In the genomic region with DNA sequence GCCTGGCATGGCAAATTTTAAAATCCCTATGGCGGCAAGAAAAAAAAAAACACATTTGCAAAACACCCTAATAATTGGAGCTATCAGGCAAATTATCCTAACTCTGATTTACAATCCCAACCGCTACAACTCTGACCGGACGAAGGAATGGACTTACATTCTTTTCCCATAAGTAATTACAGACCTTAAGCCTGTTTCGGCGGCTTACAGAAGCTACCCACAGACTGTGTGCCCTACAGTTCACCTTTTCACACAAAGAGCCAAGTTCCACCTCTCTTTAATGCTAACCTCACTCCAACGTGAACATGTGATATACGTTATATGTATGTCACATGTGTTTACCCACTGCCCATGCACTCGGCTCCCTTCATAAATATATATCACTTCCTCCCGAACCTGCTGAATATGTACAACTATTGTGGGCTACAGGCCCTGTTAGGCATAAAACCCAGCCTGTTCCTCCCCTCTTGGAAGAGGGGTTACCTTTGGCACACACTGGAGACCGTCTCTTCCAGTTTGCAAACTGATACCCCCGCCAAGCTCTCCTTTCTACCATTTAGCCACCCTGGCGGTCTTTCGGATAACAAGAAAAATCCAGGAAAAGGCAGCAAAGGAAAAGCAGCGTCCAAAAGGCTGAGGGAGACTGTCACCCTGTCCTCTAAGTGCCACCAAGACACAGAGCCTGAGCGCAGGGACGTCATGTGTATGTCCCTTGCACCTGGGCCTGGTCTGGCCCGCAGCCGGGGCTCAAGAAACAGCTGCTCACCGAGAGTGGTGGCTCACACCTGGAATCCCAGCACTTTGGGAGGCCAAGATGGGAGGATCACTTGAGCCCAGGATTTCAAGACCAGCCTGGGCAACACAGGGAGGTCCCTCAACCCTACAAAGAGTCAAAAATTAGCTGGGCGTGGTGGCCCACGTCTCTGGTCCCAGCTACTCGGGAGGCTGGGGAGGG, we compare ENCODE assay signal across 9 cellular contexts. TPM values are rescaled to one million over a fixed set of nuclear protein-coding genes. Genes with fewer than 3 reads are reported as not detected.
DNase-seq lines count a peak whose midpoint lies in the region; ATAC-seq, FAIRE-seq and TF ChIP-seq lines count a peak whose summit lies in the region.
"Had no signal": no experiment of that assay in that cellular context is flagged by ENCODE, and none has a peak within 500 bp of the region (broad histone marks: within the 10 kb centered on the region; RNA-seq: fewer than 3 reads in every experiment).

No MANE protein-coding gene starts in this region.

- peaks cover 3 to 16% (median 11%) of the 10 kb centered on the region in 4 experiments; a peak in 6 of 7 replicates for H3K4me1 ChIP-seq in H1 (replicated peaks in 1 of 4; ENCODE audit: control insufficient read depth in 3 of 4, insufficient read depth in 4 of 4, low read length in 3 of 4)
- peaks cover 3 to 6% of the 10 kb centered on the region in 2 donors for H3K4me1 ChIP-seq in gastrocnemius medialis

- H3K4me2 ChIP-seq in H1 (ENCODE audit: insufficient read depth in 1 of 2, low read depth in 2 of 2, low read length in 2 of 2) = no peak overlapping the region

- no peak overlapping the region for H3K27ac ChIP-seq in H1 (ENCODE audit: low read depth, low read length)
- no peak overlapping the region for H3K27ac ChIP-seq in gastrocnemius medialis

- H3K36me3 Mint-ChIP-seq in activated T-cell treated with anti-CD3 and anti-CD28 coated beads, Interleukin-2, amount 50 U/mL, for 4 hours (ENCODE audit: insufficient read depth) = no peaks in the 10 kb centered on the region
- no peaks in the 10 kb centered on the region for H3K36me3 Mint-ChIP-seq in T-helper 17 cell (ENCODE audit: low read depth)
- no peaks in the 10 kb centered on the region for H3K36me3 Mint-ChIP-seq in stimulated activated memory B cell treated with anti-CD40 and anti-IgM and Interleukin-4, amounts not matched to agents 10 μg/mL and 1 μg/mL and 100 μg/mL, for 72 hours

- H3K27me3 ChIP-seq in H1 (replicated peaks in 1 of 4; ENCODE audit: control insufficient read depth in 3 of 4, extremely low read depth in 1 of 4, insufficient read depth in 3 of 4, low read length in 3 of 4) (no peaks in the 10 kb centered on the region; a peak in 1 of 7 replicates), gastrocnemius medialis (no peaks in the 10 kb centered on the region)

- TF ChIP-seq POLR2A in H1 (IDR thresholded peaks at IDR 0.05; ENCODE audit: control extremely low read depth in 1 of 2, low read depth in 2 of 2, low read length in 2 of 2) = no peak
- no peak for TF ChIP-seq POLR2A in gastrocnemius medialis (IDR thresholded peaks at IDR 0.05)

- H3K9me3 Mint-ChIP-seq in activated T-cell treated with anti-CD3 and anti-CD28 coated beads, Interleukin-2, amount 50 U/mL, for 4 hours = no peaks in the 10 kb centered on the region
- H3K9me3 Mint-ChIP-seq in stimulated activated memory B cell treated with anti-CD40 and anti-IgM and Interleukin-4, amounts not matched to agents 10 μg/mL and 1 μg/mL and 100 μg/mL, for 72 hours = no peaks in the 10 kb centered on the region

- DNase-seq in activated T-cell treated with anti-CD3 and anti-CD28 coated beads, Interleukin-2, amount 50 U/mL, for 4 hours = no peak
- no peak for DNase-seq in activated T-cell treated with anti-CD3 and anti-CD28 coated beads, Interleukin-2, amount 50 U/mL, for 1 hour
- DNase-seq in T-helper 17 cell = no peak
- DNase-seq in H1 (ENCODE audit: low read depth in 1 of 2, low spot score in 2 of 2) = no peak
- no peak for DNase-seq in gastrocnemius medialis
- DNase-seq in SHP77 treated with DMSO at 0.1 percent for 48 hours (lab: John Stamatoyannopoulos, UW) = no peak
- DNase-seq: NCI-H2081 treated with DMSO at 0.1 percent for 48 hours had no signal

- CTCF ChIA-PET in H1 (lab: Charles Lee; ENCODE audit: partially characterized antibody) = interaction anchor here (0.7 to 9.7 kb wide), 12 partner anchors 7 to 458 kb away, joined by 3 to 64 read pairs (median 8); no protein-coding TSS in a partner anchor

- TF ChIP-seq RAD21 in H1 (IDR thresholded peaks at IDR 0.05 in 1 of 2, conservative IDR thresholded peaks at IDR 0.05 in 1 of 2; ENCODE audit: low read depth in 2 of 2, low read length in 2 of 2) = no peak

- in situ Hi-C loops in gastrocnemius medialis (cut with MboI; ENCODE audit: low sequenced_read_pairs in 4 of 4) = loop anchor here (5.0 to 25.0 kb wide), 6 partner anchors 109 to 474 kb away; no protein-coding TSS in a partner anchor

- no peak overlapping the region for H4K8ac ChIP-seq in H1 (ENCODE audit: extremely low read depth, insufficient read depth, low read length)

- no peak for ATAC-seq in activated T-cell treated with anti-CD3 and anti-CD28 coated beads, Interleukin-2, amount 50 U/mL, for 4 hours
- ATAC-seq in T-helper 17 cell (no peak), gastrocnemius medialis (no peak), HG02571 (IDR thresholded peaks at IDR 0.05; ENCODE audit: unreplicated experiment) (no peak)
- ATAC-seq in stimulated activated memory B cell treated with anti-CD40 and anti-IgM and Interleukin-4, amounts not matched to agents 10 μg/mL and 1 μg/mL and 100 μg/mL, for 72 hours = no peak

- no peak for TF ChIP-seq EP300 in H1 (IDR thresholded peaks at IDR 0.05; ENCODE audit: borderline replicate concordance in 1 of 2, low read depth in 2 of 2, low read length in 2 of 2)

- H3K23me2 ChIP-seq in H1 (ENCODE audit: low read depth, low read length) = no peaks in the 10 kb centered on the region

- H3K18ac ChIP-seq in H1 (ENCODE audit: extremely low read depth, low read length) = no peak overlapping the region; the same call in 1 of the 2 replicates

- peak overlapping the region; percentile 97 for H3K27ac Mint-ChIP-seq in T-helper 17 cell
- H3K27ac Mint-ChIP-seq in stimulated activated memory B cell treated with anti-CD40 and anti-IgM and Interleukin-4, amounts not matched to agents 10 μg/mL and 1 μg/mL and 100 μg/mL, for 72 hours = peak overlapping the region; percentile 94

- no peak overlapping the region for H3K9ac ChIP-seq in H1 (replicated peaks in 1 of 4; ENCODE audit: extremely low read depth in 1 of 4, low read depth in 3 of 4, low read length in 3 of 4)

- H3K27me3 Mint-ChIP-seq in activated T-cell treated with anti-CD3 and anti-CD28 coated beads, Interleukin-2, amount 50 U/mL, for 4 hours (ENCODE audit: low read depth) = no peaks in the 10 kb centered on the region
- H3K27me3 Mint-ChIP-seq in T-helper 17 cell = no peaks in the 10 kb centered on the region
- H3K27me3 Mint-ChIP-seq in stimulated activated memory B cell treated with anti-CD40 and anti-IgM and Interleukin-4, amounts not matched to agents 10 μg/mL and 1 μg/mL and 100 μg/mL, for 72 hours = no peaks in the 10 kb centered on the region

- 83% methylated on average over 23 of the region's 23 CpGs; no CpG with 5 or more reads in 1 of the 2 experiments for WGBS in H1 (ENCODE audit: extremely low coverage in 1 of 2, insufficient coverage in 1 of 2, insufficient read length in 1 of 2, insufficient replicate concordance in 2 of 2, low coverage in 1 of 2, low lambda C conversion rate in 2 of 2, missing lambda C conversion rate in 1 of 2), 2 experiments

- 0 out of 2 replicates have a peak overlapping the region, but pooled peaks have one; percentile 75 for H2BK20ac ChIP-seq in H1 (ENCODE audit: low read length)

- no peak overlapping the region for H2AFZ ChIP-seq in H1 (ENCODE audit: low read length)

- H2BK5ac ChIP-seq in H1 (ENCODE audit: low read depth, low read length) = no peak overlapping the region

- intact Hi-C loops in gastrocnemius medialis (cut with DNase I; ENCODE audit: low total_unique reads) = loop anchor here (2.0 kb wide), 1 partner anchor 225 kb away; no protein-coding TSS in a partner anchor

- no peak overlapping the region for H4K5ac ChIP-seq in H1 (ENCODE audit: insufficient read length, low read depth, low read length)

- FAIRE-seq in H1 (lab: Jason Lieb, UNC) = no peak

- no peak overlapping the region for H3K4me3 ChIP-seq in H1 (ENCODE audit: extremely low read depth in 1 of 4, insufficient read depth in 2 of 4, low read depth in 3 of 4, low read length in 4 of 4)
- H3K4me3 ChIP-seq in gastrocnemius medialis = no peak overlapping the region

- H3K14ac ChIP-seq in H1 (ENCODE audit: insufficient read length) = no peak overlapping the region

- H3K56ac ChIP-seq in H1 (replicated peaks; ENCODE audit: insufficient read length, low read depth, low read length) = no peak overlapping the region

- H3K79me2 ChIP-seq in H1 (ENCODE audit: control insufficient read depth in 1 of 2, insufficient read depth in 2 of 2, low read length in 2 of 2) = no peaks in the 10 kb centered on the region

- TF ChIP-seq CTCF in H1 (IDR thresholded peaks at IDR 0.05; ENCODE audit: control extremely low read depth in 1 of 3, insufficient read depth in 1 of 3, low read depth in 1 of 3, low read length in 3 of 3) = no peak
- no peak for TF ChIP-seq CTCF in gastrocnemius medialis (IDR thresholded peaks at IDR 0.05 in 4 of 5, conservative IDR thresholded peaks at IDR 0.05 in 1 of 5)

- H2BK120ac ChIP-seq in H1 (replicated peaks; ENCODE audit: low read depth, low read length) = no peak overlapping the region

- peak overlapping the region; percentile 24 for H3K4me3 Mint-ChIP-seq in activated T-cell treated with anti-CD3 and anti-CD28 coated beads, Interleukin-2, amount 50 U/mL, for 4 hours
- H3K4me3 Mint-ChIP-seq in T-helper 17 cell = peak overlapping the region; percentile 80
- no peak overlapping the region for H3K4me3 Mint-ChIP-seq in stimulated activated memory B cell treated with anti-CD40 and anti-IgM and Interleukin-4, amounts not matched to agents 10 μg/mL and 1 μg/mL and 100 μg/mL, for 72 hours

- H2BK15ac ChIP-seq in H1 (ENCODE audit: low read length) = no peak overlapping the region

- H4K91ac ChIP-seq in H1 (replicated peaks; ENCODE audit: insufficient read length, low read length) = peak overlapping the region; percentile 53

- H3K9me3 ChIP-seq in T-helper 17 cell (ENCODE audit: control insufficient read depth, low read length, poor library complexity, severe bottlenecking) (no peaks in the 10 kb centered on the region), H1 (ENCODE audit: insufficient read depth in 2 of 2, low read depth in 1 of 2, low read length in 1 of 2) (no peaks in the 10 kb centered on the region), gastrocnemius medialis (no peaks in the 10 kb centered on the region)

- no peak overlapping the region for H2AK5ac ChIP-seq in H1 (ENCODE audit: low read depth, low read length)

- H4K20me1 ChIP-seq in H1 (replicated peaks in 1 of 2; ENCODE audit: control insufficient read depth in 1 of 2, insufficient read depth in 2 of 2, low read length in 2 of 2) = no peaks in the 10 kb centered on the region

- H3K4me1 Mint-ChIP-seq in activated T-cell treated with anti-CD3 and anti-CD28 coated beads, Interleukin-2, amount 50 U/mL, for 4 hours (ENCODE audit: low read depth) = peaks cover 60% of the 10 kb centered on the region
- peaks cover 46% of the 10 kb centered on the region for H3K4me1 Mint-ChIP-seq in T-helper 17 cell
- peaks cover 42% of the 10 kb centered on the region for H3K4me1 Mint-ChIP-seq in stimulated activated memory B cell treated with anti-CD40 and anti-IgM and Interleukin-4, amounts not matched to agents 10 μg/mL and 1 μg/mL and 100 μg/mL, for 72 hours

- H3K79me1 ChIP-seq in H1 (ENCODE audit: low read depth, low read length) = no peaks in the 10 kb centered on the region

- no peak overlapping the region for H2BK12ac ChIP-seq in H1 (ENCODE audit: low read depth, low read length)

- POLR2A ChIA-PET in H1 (lab: Charles Lee; ENCODE audit: partially characterized antibody) = interaction anchor here (1.1 to 1.5 kb wide), 2 partner anchors 19 to 48 kb away, joined by 3 to 4 read pairs; no protein-coding TSS in a partner anchor

- H3K36me3 ChIP-seq in H1 (ENCODE audit: control insufficient read depth in 2 of 4, insufficient read depth in 4 of 4, low read length in 3 of 4) (no peaks in the 10 kb centered on the region), gastrocnemius medialis (no peaks in the 10 kb centered on the region)

- H3K23ac ChIP-seq in H1 (ENCODE audit: insufficient read length) = no peak overlapping the region

- no peak overlapping the region for H3K4ac ChIP-seq in H1 (replicated peaks; ENCODE audit: insufficient read length, low read depth, low read length)

RNA-seq across cellular contexts. Expression of a gene that starts 8.9 kb away (rescaled TPM):
- total RNA-seq in activated T-cell treated with anti-CD3 and anti-CD28 coated beads, Interleukin-2, amount 50 U/mL, for 4 hours = 1 to 10 TPM; 2.2 to 2.7 (median 2.4) TPM
- 1 to 10 TPM; 5.7 to 8.9 TPM for total RNA-seq in T-helper 17 cell
- total RNA-seq in H1 (2021; fragmentation: NEBNext Ultra II Directional; extraction: Animal tissue kit (Norgen Biotek cat#: 25700)) = 19.0 and 19.6 TPM in 2 replicates
- 9.6 and 13.6 TPM in 2 replicates for polyA plus RNA-seq in H1 (2011; rRNA removed)
- 14.1 TPM for polyA plus RNA-seq in H1 (2011; cell fraction: cytosol; rRNA removed)
- 14.5 TPM for polyA plus RNA-seq in H1 (2011; cell fraction: nucleus; rRNA removed)
- polyA plus RNA-seq in H1 (2012, experiment 1 of 2) = 12.3 to 15.0 TPM (median 12.8 TPM) in 4 replicates
- polyA plus RNA-seq in H1 (2012, experiment 2 of 2) = 6.5 TPM
- 6.0 TPM for polyA plus RNA-seq in H1 (2013, experiment 1 of 2)
- polyA plus RNA-seq in H1 (2013, experiment 2 of 2) = 5.3 TPM
- polyA minus RNA-seq in H1 (2011; rRNA and poly(A)+ RNA removed) = 15.7 and 18.2 TPM in 2 replicates
- polyA minus RNA-seq in H1 (2011; cell fraction: cytosol; rRNA and poly(A)+ RNA removed) = 18.6 TPM
- 16.5 TPM for polyA minus RNA-seq in H1 (2011; cell fraction: nucleus; rRNA and poly(A)+ RNA removed)
- total RNA-seq in gastrocnemius medialis = 1 to 10 TPM; 2.6 to 7.1 (median 5.0) TPM
